ENCODE assay signal across 26 cellular contexts in the genomic region with DNA sequence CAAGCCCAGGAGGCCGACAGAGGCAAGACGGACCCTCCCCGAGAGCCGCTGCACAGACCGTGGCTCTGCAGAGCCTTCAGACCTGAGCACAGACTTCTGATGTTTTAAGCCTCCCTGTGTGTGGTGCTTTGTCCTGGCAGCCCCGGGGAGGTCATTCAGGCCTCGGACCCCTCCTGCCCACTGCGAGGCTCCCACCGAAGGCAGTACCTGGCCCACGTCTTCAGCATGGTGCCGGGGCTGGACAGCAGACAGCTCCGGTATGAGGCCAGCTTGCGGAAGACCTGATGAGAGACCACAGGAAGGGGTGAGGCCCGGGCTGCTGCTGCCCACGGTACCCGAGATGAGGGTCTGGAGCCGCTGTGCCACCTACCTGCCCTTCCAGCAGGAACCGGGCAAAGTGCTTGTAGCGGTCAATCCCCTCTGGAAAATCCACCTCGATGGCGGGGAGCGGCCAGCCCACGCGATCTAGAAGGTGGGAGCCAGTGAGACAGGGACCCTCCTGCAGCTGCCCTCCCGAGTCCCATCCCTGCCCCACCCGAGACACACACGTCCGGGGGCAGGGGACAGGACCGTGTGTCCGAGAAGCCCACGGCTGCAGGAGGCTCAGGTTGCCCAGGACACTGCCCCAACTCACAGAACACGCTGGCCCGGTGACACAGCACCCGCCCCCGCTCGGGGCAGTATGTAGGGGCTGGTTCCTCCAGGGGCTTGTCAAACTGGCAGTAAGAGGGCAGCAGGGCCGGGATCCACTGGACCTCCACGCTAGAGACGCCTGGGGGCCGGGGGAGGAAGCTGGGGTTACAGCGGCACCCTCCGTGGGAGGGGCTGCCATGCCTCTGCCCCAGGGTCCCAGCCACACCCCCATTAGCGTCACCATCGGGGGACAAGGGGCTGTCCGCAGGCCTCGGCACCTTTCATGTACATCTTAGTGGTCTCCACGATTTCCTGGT. TPM values are rescaled to one million over a fixed set of nuclear protein-coding genes. Genes with fewer than 3 reads are reported as not detected.
A peak's percentile ranks its signal among the peaks of the same experiment; 100 is the strongest.
DNase-seq lines count a peak whose midpoint lies in the region; ATAC-seq and TF ChIP-seq lines count a peak whose summit lies in the region.
"Had no signal": no experiment of that assay in that cellular context is flagged by ENCODE, and none has a peak within 500 bp of the region (broad histone marks: within the 10 kb centered on the region; RNA-seq: fewer than 3 reads in every experiment).

No MANE protein-coding gene starts in this region.

- TF ChIP-seq CTCF in H9 (conservative IDR thresholded peaks at IDR 0.05), result no peak
- no peak for TF ChIP-seq CTCF in upper lobe of right lung (IDR thresholded peaks at IDR 0.05)

- no peak overlapping the region for H2BK12ac ChIP-seq in H9 (ENCODE audit: insufficient read length, low read depth, low read length)

- peaks cover 19 to 90% (median 84%) of the 10 kb centered on the region in 10 experiments for H3K4me1 ChIP-seq in BLaER1 treated with 17β-estradiol and CSF1 and Interleukin-3, amounts not matched to agents 10 nM and 100 nM
- H3K4me1 ChIP-seq in H9 (ENCODE audit: insufficient read depth, low read length) (no peaks in the 10 kb centered on the region), upper lobe of right lung (no peaks in the 10 kb centered on the region)
- H3K4me1 ChIP-seq: A549, HAP-1 had no signal

- no peaks in the 10 kb centered on the region for H3K27me3 Mint-ChIP-seq in H9 (ENCODE audit: low read depth)
- H3K27me3 Mint-ChIP-seq: CD8-positive, alpha-beta memory T cell had no signal

- no peak overlapping the region for H2BK5ac ChIP-seq in H9 (ENCODE audit: insufficient read length, low read length)

- no peak overlapping the region for H3K18ac ChIP-seq in H9 (ENCODE audit: insufficient read length, low read depth, low read length)

- H3K9me3 Mint-ChIP-seq in H9, result no peaks in the 10 kb centered on the region
- H3K9me3 Mint-ChIP-seq: CD14-positive monocyte; CD8-positive, alpha-beta memory T cell had no signal

- peak overlapping the region in 2 of 3 experiments; percentile 8 to 28; a peak in 1 of 7 replicates for H3K27ac Mint-ChIP-seq in H9

- H2BK120ac ChIP-seq in H9 (ENCODE audit: low read depth, low read length, poor library complexity, severe bottlenecking), result no peak overlapping the region

- no peak overlapping the region for H3K4ac ChIP-seq in H9 (ENCODE audit: low read depth, low read length)

- no peak overlapping the region for H4K5ac ChIP-seq in H9 (ENCODE audit: insufficient read length, low read depth, low read length)

- H2AFZ ChIP-seq in H9 (ENCODE audit: low read length), result no peak overlapping the region
- H2AFZ ChIP-seq: GM23248, PC-9 had no signal

- no peak overlapping the region for H4K91ac ChIP-seq in H9 (ENCODE audit: insufficient read length, low read depth, low read length)

- no peak overlapping the region for H2BK20ac ChIP-seq in H9 (ENCODE audit: low read depth, low read length, poor library complexity, severe bottlenecking)

- H3K23ac ChIP-seq in H9 (ENCODE audit: insufficient read length, low read depth, low read length), result no peak overlapping the region

- no peaks in the 10 kb centered on the region for H3K4me1 Mint-ChIP-seq in H9

- H3K79me1 ChIP-seq in H9 (ENCODE audit: insufficient read depth, low read depth, low read length, poor library complexity, severe bottlenecking), result no peaks in the 10 kb centered on the region

- H3K36me3 Mint-ChIP-seq in H9 (ENCODE audit: insufficient read depth in 1 of 3, low read depth in 3 of 3), result peaks cover 28 to 81% (median 63%) of the 10 kb centered on the region in 3 experiments; a peak in 6 of 7 replicates

- peak; percentile 4 for DNase-seq in AG08396 (ENCODE audit: low spot score)
- DNase-seq in H9, result no peak
- DNase-seq in iPS-NIHi11 (ENCODE audit: low spot score), result peak; percentile 11
- DNase-seq in upper lobe of right lung, result no peak
- no peak for DNase-seq in activated CD8-positive, alpha-beta memory T cell treated with anti-CD3 and anti-CD28 coated beads, Interleukin-2, amount 50 U/mL, for 48 hours
- DNase-seq: Calu3; CD8-positive, alpha-beta memory T cell; DMS153; DND-41; GM23248; KBM-7; MV-4-11; NCI-H1105; NCI-H1436 treated with DMSO at 0.1 percent for 48 hours; NCI-H187 treated with DMSO at 0.1 percent for 48 hours; NCI-H2171 treated with DMSO at 0.1 percent for 48 hours; NCI-H524 treated with DMSO at 0.1 percent for 48 hours; NCI-H774; NK-92 treated with Interleukin-12 subunit alpha and Interleukin-12 subunit beta, amount 100 ng/mL, for 24 hours; PC-9; SHP77 had no signal

- H3K79me2 ChIP-seq in H9 (ENCODE audit: insufficient read depth, low read length), result no peaks in the 10 kb centered on the region

- no peaks in the 10 kb centered on the region for H3K23me2 ChIP-seq in H9 (ENCODE audit: insufficient read length, low read depth, low read length, poor library complexity, severe bottlenecking)

- H3K4me3 ChIP-seq in BLaER1 treated with 17β-estradiol and CSF1 and Interleukin-3, amounts not matched to agents 10 nM and 100 nM, result no peak overlapping the region
- no peak overlapping the region for H3K4me3 ChIP-seq in upper lobe of right lung
- H3K4me3 ChIP-seq: A549, GM23248, HAP-1, PC-9 had no signal

- no peak overlapping the region for H3K56ac ChIP-seq in H9 (ENCODE audit: insufficient read length, low read depth, low read length)

- peak overlapping the region in 2 of 11 experiments; percentile 7 to 9; a peak in 2 of 22 replicates for H3K9ac ChIP-seq in BLaER1 treated with 17β-estradiol and CSF1 and Interleukin-3, amounts not matched to agents 10 nM and 100 nM
- H3K9ac ChIP-seq in H9 (ENCODE audit: extremely low read depth, insufficient read length, low read length), result no peak overlapping the region
- H3K9ac ChIP-seq: GM23248 had no signal

- H4K8ac ChIP-seq in H9 (replicated peaks; ENCODE audit: insufficient read length, low read depth, low read length), result no peak overlapping the region

- H2AK5ac ChIP-seq in H9 (ENCODE audit: insufficient read length, low read length), result no peak overlapping the region

- peaks cover 46 to 94% (median 79%) of the 10 kb centered on the region in 11 experiments for H3K36me3 ChIP-seq in BLaER1 treated with 17β-estradiol and CSF1 and Interleukin-3, amounts not matched to agents 10 nM and 100 nM
- peaks cover 75% of the 10 kb centered on the region for H3K36me3 ChIP-seq in upper lobe of right lung

- no CpG with 5 or more reads among the region's 47 CpGs for WGBS in H9 (ENCODE audit: extremely low coverage, insufficient read length, low lambda C conversion rate)

- H4K20me1 ChIP-seq in BLaER1 treated with 17β-estradiol and CSF1 and Interleukin-3, amounts not matched to agents 10 nM and 100 nM, result peaks cover 0 to 91% (median 53%) of the 10 kb centered on the region in 11 experiments; a peak in 17 of 22 replicates
- H4K20me1 ChIP-seq in H9 (ENCODE audit: control insufficient read depth, insufficient read depth, insufficient read length), result no peaks in the 10 kb centered on the region

- H3K4me2 ChIP-seq in BLaER1 treated with 17β-estradiol and CSF1 and Interleukin-3, amounts not matched to agents 10 nM and 100 nM, result peak overlapping the region in 9 of 11 experiments; percentile 5 to 95 (median 83); a peak in 16 of 22 replicates
- no peak overlapping the region for H3K4me2 ChIP-seq in H9 (ENCODE audit: insufficient read depth, insufficient read length, low read length)
- H3K4me2 ChIP-seq: A549, PC-9 had no signal

- ATAC-seq in HG03095 (IDR thresholded peaks at IDR 0.05; ENCODE audit: unreplicated experiment) (no peak), upper lobe of right lung (no peak)
- ATAC-seq: A549 had no signal

- no peaks in the 10 kb centered on the region for H3K27me3 ChIP-seq in BLaER1 treated with 17β-estradiol and CSF1 and Interleukin-3, amounts not matched to agents 10 nM and 100 nM
- no peaks in the 10 kb centered on the region for H3K27me3 ChIP-seq in H9 (ENCODE audit: insufficient read depth, low read length)
- no peaks in the 10 kb centered on the region for H3K27me3 ChIP-seq in upper lobe of right lung

- no peak overlapping the region; the same call in 1 of the 2 replicates for H3K14ac ChIP-seq in H9 (ENCODE audit: insufficient read depth, low read length)

- intact Hi-C loops in upper lobe of right lung (cut with DNase I), result no loop called here

- H3T11ph ChIP-seq in H9 (ENCODE audit: low read length), result no peak overlapping the region

- no peak overlapping the region for H2BK15ac ChIP-seq in H9 (ENCODE audit: low read depth, low read length)

- H3K9me3 ChIP-seq in BLaER1 treated with 17β-estradiol and CSF1 and Interleukin-3, amounts not matched to agents 10 nM and 100 nM (replicated peaks in 1 of 11), result peaks cover 0 to 12% (median 7%) of the 10 kb centered on the region in 11 experiments; a peak in 16 of 22 replicates
- no peaks in the 10 kb centered on the region for H3K9me3 ChIP-seq in H9 (ENCODE audit: control insufficient read depth, low read depth, low read length)
- no peaks in the 10 kb centered on the region for H3K9me3 ChIP-seq in upper lobe of right lung
- H3K9me3 ChIP-seq: A549, HAP-1 had no signal

- no peak overlapping the region for H3K4me3 Mint-ChIP-seq in H9
- H3K4me3 Mint-ChIP-seq: CD14-positive monocyte; CD8-positive, alpha-beta memory T cell had no signal

- no peak overlapping the region for H3K27ac ChIP-seq in BLaER1 treated with 17β-estradiol and CSF1 and Interleukin-3, amounts not matched to agents 10 nM and 100 nM
- no peak overlapping the region for H3K27ac ChIP-seq in H9 (ENCODE audit: insufficient read length, low read depth, low read length)
- no peak overlapping the region for H3K27ac ChIP-seq in upper lobe of right lung
- H3K27ac ChIP-seq: A549, GM23248, PC-9 had no signal

RNA-seq across cellular contexts. Expression of gene UBC, which starts 35.6 kb away (rescaled TPM):
- total RNA-seq in H9 (2021), result 523 and 533 TPM in 2 replicates
- total RNA-seq in upper lobe of right lung, result 1,107 TPM

RNA-seq across cellular contexts. Expression of gene DHX37, which starts 38.9 kb away (rescaled TPM):
- total RNA-seq in H9 (2021) (56.7 and 59.0 TPM in 2 replicates), upper lobe of right lung (14.6 TPM)

RNA-seq across cellular contexts. Expression of gene BRI3BP, which starts 43.4 kb away (rescaled TPM):
- total RNA-seq in H9 (2021) (10.5 and 11.3 TPM in 2 replicates), upper lobe of right lung (8.2 TPM)

Comparison
In these comparisons a context has a peak if more than half of its experiments do, and no peak if none do; other contexts are left out.
1. DNase-seq: peak in AG08396 (single experiment) and iPS-NIHi11 (single experiment); none in H9 (single experiment), upper lobe of right lung (single experiment) and activated CD8-positive, alpha-beta memory T cell treated with anti-CD3 and anti-CD28 coated beads, Interleukin-2, amount 50 U/mL, for 48 hours (single experiment).